Comparison of ENCODE assay signal across 28 cellular contexts in the genomic region with DNA sequence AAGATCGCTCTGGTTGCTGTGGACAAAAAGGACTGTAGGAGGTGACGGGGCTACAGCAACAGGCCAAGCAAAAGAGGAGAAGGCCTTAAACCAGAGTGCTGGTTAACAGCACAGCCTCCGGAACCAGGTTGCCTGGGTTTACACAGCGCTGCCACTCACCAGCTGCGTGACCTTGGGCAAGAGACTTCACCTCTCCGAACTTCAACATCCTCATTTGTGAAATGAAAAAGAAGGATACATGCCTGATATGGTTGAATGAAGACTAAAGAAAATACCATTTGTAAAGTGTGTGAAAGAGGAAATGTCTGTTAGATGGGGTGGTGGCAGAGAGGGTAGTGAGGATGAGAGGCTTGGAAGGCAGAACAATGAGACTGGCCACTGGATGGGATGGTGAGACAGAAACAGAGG. TPM values are rescaled to one million over a fixed set of nuclear protein-coding genes. Genes with fewer than 3 reads are reported as not detected.
A peak's percentile ranks its signal among the peaks of the same experiment; 100 is the strongest.
DNase-seq lines count a peak whose midpoint lies in the region; ATAC-seq, FAIRE-seq and TF ChIP-seq lines count a peak whose summit lies in the region.
"Had no signal": no experiment of that assay in that cellular context is flagged by ENCODE, and none has a peak within 500 bp of the region (broad histone marks: within the 10 kb centered on the region; RNA-seq: fewer than 3 reads in every experiment).

No MANE protein-coding gene starts in this region.

- H3K4me1 Mint-ChIP-seq in memory B cell (peaks cover 36% of the 10 kb centered on the region), type B pancreatic cell (ENCODE audit: unreplicated experiment) (peaks cover 9% of the 10 kb centered on the region)

- H3K4me3 ChIP-seq in GM08714 (ENCODE audit: low read length), result peak overlapping the region; percentile 4; the same call in 1 of the 2 replicates
- H3K4me3 ChIP-seq: prostate gland, upper lobe of left lung had no signal

- H3K36me3 Mint-ChIP-seq in memory B cell (peaks cover 10% of the 10 kb centered on the region), type B pancreatic cell (peaks cover 5% of the 10 kb centered on the region)

- ATAC-seq in memory B cell (ENCODE audit: low read depth) (peak; percentile 73), GM21381 (IDR thresholded peaks at IDR 0.05; ENCODE audit: unreplicated experiment) (no peak), GM21390 (IDR thresholded peaks at IDR 0.05; ENCODE audit: unreplicated experiment) (no peak)
- ATAC-seq: activated CD4-positive, CD25-positive, alpha-beta regulatory T cell treated with anti-CD3 and anti-CD28 coated beads, Interleukin-2, amount 50 U/mL, for 24 hours; left lobe of liver; Panc1; SK-N-SH treated with all-trans-retinoic acid at 6 μM for 48 hours had no signal

- FAIRE-seq in GM19239 (lab: Jason Lieb, UNC), result peak; percentile 75
- FAIRE-seq: islet of Langerhans had no signal

- no peaks in the 10 kb centered on the region for H3K27me3 Mint-ChIP-seq in memory B cell
- H3K27me3 Mint-ChIP-seq in type B pancreatic cell, result peaks cover 9% of the 10 kb centered on the region

- H3K9me3 Mint-ChIP-seq in memory B cell (no peaks in the 10 kb centered on the region), type B pancreatic cell (peaks cover 12% of the 10 kb centered on the region)

- DNase-seq in GM19239 (ENCODE audit: insufficient read length, low spot score) (no peak), memory B cell (ENCODE audit: low spot score in 2 of 2) (peak in 1 of 2 donors; percentile 26), type B pancreatic cell (ENCODE audit: extremely low spot score, unreplicated experiment) (no peak)
- DNase-seq in NK-92 treated with Interleukin-12 subunit alpha and Interleukin-12 subunit beta, amount 100 ng/mL, for 24 hours (lab: John Stamatoyannopoulos, UW), result no peak
- DNase-seq: activated CD4-positive, alpha-beta T cell treated with anti-CD3 and anti-CD28 coated beads, Interleukin-2, amount 50 U/mL, for 4 hours; activated naive CD4-positive, alpha-beta T cell treated with Interleukin-2 at 50 U/mL for 16 hours; activated T-cell treated with anti-CD3 and anti-CD28 coated beads, Interleukin-2, amount 50 U/mL, for 72 hours; endodermal cell; H7; Kasumi-1; NCI-H1436 treated with DMSO at 0.1 percent for 48 hours; NCI-H226; NCI-H69; occipital lobe; Right ventricle myocardium superior; stimulated activated CD4-positive, alpha-beta T cell treated with anti-CD3 and anti-CD28 coated beads, Interleukin-15, amount 100 ng/mL, for 24 hours; upper lobe of left lung had no signal

- H3K4me3 Mint-ChIP-seq in memory B cell (no peak overlapping the region), type B pancreatic cell (no peak overlapping the region)
- H3K4me3 Mint-ChIP-seq: activated T-cell treated with anti-CD3 and anti-CD28 coated beads, Interleukin-2, amount 50 U/mL, for 72 hours; endodermal cell; stimulated activated effector memory CD8-positive, alpha-beta T cell treated with anti-CD3 and anti-CD28 coated beads, Interleukin-12 subunit alpha, Interleukin-12 subunit beta, amount 100 ng/mL, for 72 hours; T-helper 1 cell treated with Interleukin-12 subunit alpha and Interleukin-12 subunit beta and Interleukin-4 antibody, amounts not matched to agents 30 μg/mL and 1 μg/mL, for 36 hours had no signal

- no peak for TF ChIP-seq CTCF in type B pancreatic cell (conservative IDR thresholded peaks at IDR 0.05)

- H3K27ac Mint-ChIP-seq in memory B cell (no peak overlapping the region), type B pancreatic cell (no peak overlapping the region)
- H3K27ac Mint-ChIP-seq: activated T-cell treated with anti-CD3 and anti-CD28 coated beads, Interleukin-2, amount 50 U/mL, for 72 hours; endodermal cell; stimulated activated effector memory CD8-positive, alpha-beta T cell treated with anti-CD3 and anti-CD28 coated beads, Interleukin-12 subunit alpha, Interleukin-12 subunit beta, amount 100 ng/mL, for 72 hours; T-helper 1 cell treated with Interleukin-12 subunit alpha and Interleukin-12 subunit beta and Interleukin-4 antibody, amounts not matched to agents 30 μg/mL and 1 μg/mL, for 36 hours had no signal

RNA-seq across cellular contexts. Expression of a gene that starts 44.9 kb away (rescaled TPM):
- total RNA-seq in type B pancreatic cell (ENCODE audit: low replicate concordance), result 0.71 and 20.8 TPM in 2 replicates
